ENCODE assay signal across 12 cellular contexts in genomic region chr18:70442933-70443332, GRCh38.
"Had no signal": no experiment of that assay in that cellular context is flagged by ENCODE, and none has a peak within 500 bp of the region (broad histone marks: within the 10 kb centered on the region; RNA-seq: fewer than 3 reads in every experiment).

No MANE protein-coding gene starts in this region.

- DNase-seq: activated CD4-positive, CD25-positive, alpha-beta regulatory T cell treated with anti-CD3 and anti-CD28 coated beads, Interleukin-2, amount 50 U/mL, for 72 hours; activated naive CD8-positive, alpha-beta T cell treated with anti-CD3 and anti-CD28 coated beads, Interleukin-2, amount 10 ng/mL, durations not matched to agents 7 days and 5 days; anterior cingulate cortex; cerebellar nuclear complex; dermis blood vessel endothelial cell; islet precursor cell; naive B cell; pancreas; stimulated activated CD4-positive, alpha-beta T cell treated with anti-CD3 and anti-CD28 coated beads, Interleukin-12 subunit alpha, Interleukin-12 subunit beta, amount 100 ng/mL, for 4 hours; stimulated activated CD4-positive, alpha-beta T cell treated with anti-CD3 and anti-CD28 coated beads, Interleukin-2, amount 100 ng/mL, for 24 hours had no signal

- H3K27me3 Mint-ChIP-seq: activated naive CD8-positive, alpha-beta T cell treated with anti-CD3 and anti-CD28 coated beads, Interleukin-2, amount 10 ng/mL, durations not matched to agents 7 days and 5 days had no signal

- H2AFZ ChIP-seq: hepatocyte had no signal

- H3K27me3 ChIP-seq: hepatocyte, pancreas had no signal

- H3K4me3 Mint-ChIP-seq: activated naive CD8-positive, alpha-beta T cell treated with anti-CD3 and anti-CD28 coated beads, Interleukin-2, amount 10 ng/mL, durations not matched to agents 7 days and 5 days; activated T-helper 1 cell treated with anti-CD3 and anti-CD28 coated beads, Interleukin-12 subunit alpha, Interleukin-12 subunit beta, Interleukin-2, Interleukin-4 antibody, amounts not matched to agents 30 ng/mL and 10 ng/mL and 1 ng/mL, durations not matched to agents 14 hours and 24 hours and 36 hours; naive B cell had no signal

- H3K4me1 ChIP-seq: pancreas had no signal

- H3K36me3 ChIP-seq: pancreas had no signal

- H3K9me3 ChIP-seq: pancreas had no signal

- H3K79me2 ChIP-seq: hepatocyte had no signal

- H3K4me2 ChIP-seq: hepatocyte had no signal

- H3K27ac Mint-ChIP-seq: activated naive CD8-positive, alpha-beta T cell treated with anti-CD3 and anti-CD28 coated beads, Interleukin-2, amount 10 ng/mL, durations not matched to agents 7 days and 5 days; activated T-helper 1 cell treated with anti-CD3 and anti-CD28 coated beads, Interleukin-12 subunit alpha, Interleukin-12 subunit beta, Interleukin-2, Interleukin-4 antibody, amounts not matched to agents 30 ng/mL and 10 ng/mL and 1 ng/mL, durations not matched to agents 14 hours and 24 hours and 36 hours had no signal

- ATAC-seq: pancreas had no signal

- H3K27ac ChIP-seq: hepatocyte, pancreas had no signal

- H3K4me3 ChIP-seq: hepatocyte, pancreas had no signal

- H3K4me1 Mint-ChIP-seq: activated naive CD8-positive, alpha-beta T cell treated with anti-CD3 and anti-CD28 coated beads, Interleukin-2, amount 10 ng/mL, durations not matched to agents 7 days and 5 days; naive B cell had no signal
